13 cellular contexts compared by ENCODE assay signal in the genomic region with DNA sequence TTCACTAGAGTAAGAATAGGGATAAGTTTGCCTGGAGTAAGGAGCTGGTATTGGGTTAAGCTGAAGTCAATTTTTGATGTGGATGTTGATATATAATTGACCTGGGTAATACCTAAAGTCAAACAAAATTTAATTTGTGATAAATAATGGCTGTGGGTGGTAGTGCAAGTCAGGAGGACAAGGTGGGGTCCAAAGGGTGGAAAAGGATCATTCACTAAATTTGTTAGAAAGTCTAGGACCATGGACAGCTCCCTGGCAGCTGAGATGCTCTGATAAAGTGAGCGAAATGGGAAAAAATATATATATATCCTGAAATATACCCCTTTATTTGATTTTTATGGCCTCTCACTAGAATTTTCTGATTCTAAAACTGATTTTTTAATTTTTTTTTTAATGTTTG.
A peak's percentile ranks its signal among the peaks of the same experiment; 100 is the strongest.
DNase-seq lines count a peak whose midpoint lies in the region; ATAC-seq and TF ChIP-seq lines count a peak whose summit lies in the region.
"Had no signal": no experiment of that assay in that cellular context is flagged by ENCODE, and none has a peak within 500 bp of the region (broad histone marks: within the 10 kb centered on the region; RNA-seq: fewer than 3 reads in every experiment).

No MANE protein-coding gene starts in this region.

- no peak for TF ChIP-seq CTCF in NB4 (IDR thresholded peaks at IDR 0.05; ENCODE audit: low read depth, low read length)
- no peak for TF ChIP-seq CTCF in choroid plexus epithelial cell (conservative IDR thresholded peaks at IDR 0.05; ENCODE audit: low read depth, low read length)
- TF ChIP-seq CTCF in lower lobe of right lung (IDR thresholded peaks at IDR 0.05): no peak
- no peak for TF ChIP-seq CTCF in omental fat pad (IDR thresholded peaks at IDR 0.05)

- DNase-seq in H7 (peak; percentile 1), NB4 (ENCODE audit: low read depth) (peak; percentile 18), choroid plexus epithelial cell (ENCODE audit: low read depth) (peak; percentile 49), mucosa of gallbladder (ENCODE audit: low spot score) (peak; percentile 11), lower lobe of right lung (no peak), omental fat pad (ENCODE audit: low spot score) (no peak)
- no peak for DNase-seq in activated effector memory CD4-positive, alpha-beta T cell treated with Interleukin-2 at 50 U/mL for 16 hours
- DNase-seq: activated CD8-positive, alpha-beta memory T cell treated with anti-CD3 and anti-CD28 coated beads, Interleukin-2, amount 10 ng/mL, durations not matched to agents 7 days and 5 days; amygdala; Calu3; NCI-H1417 treated with DMSO at 0.1 percent for 48 hours had no signal

- H3K9me3 ChIP-seq in lower lobe of right lung: no peaks in the 10 kb centered on the region
- H3K9me3 ChIP-seq: right atrium auricular region, suprapubic skin had no signal

- TF ChIP-seq POLR2A in NB4 (IDR thresholded peaks at IDR 0.05; ENCODE audit: extremely low read depth, insufficient read length): no peak

- no peak overlapping the region for H3K27ac ChIP-seq in lower lobe of right lung
- H3K27ac ChIP-seq: right atrium auricular region, suprapubic skin had no signal

- no peak for ATAC-seq in lower lobe of right lung
- ATAC-seq in omental fat pad (ENCODE audit: low FRiP score): no peak
- ATAC-seq: activated CD8-positive, alpha-beta memory T cell treated with anti-CD3 and anti-CD28 coated beads, Interleukin-2, amount 10 ng/mL, durations not matched to agents 7 days and 5 days had no signal

- no peak overlapping the region for H3K4me3 ChIP-seq in H7 (ENCODE audit: insufficient read depth, low read depth, low read length)
- no peak overlapping the region for H3K4me3 ChIP-seq in NB4 (ENCODE audit: low read depth, low read length)
- H3K4me3 ChIP-seq in choroid plexus epithelial cell (ENCODE audit: low read depth, low read length): no peak overlapping the region
- H3K4me3 ChIP-seq in lower lobe of right lung: no peak overlapping the region
- H3K4me3 ChIP-seq: right atrium auricular region, suprapubic skin had no signal

- H3K4me1 ChIP-seq in lower lobe of right lung: no peaks in the 10 kb centered on the region
- H3K4me1 ChIP-seq: right atrium auricular region, suprapubic skin had no signal

- intact Hi-C loops in lower lobe of right lung (cut with DNase I): no loop called here

- H3K36me3 ChIP-seq in H7 (replicated peaks; ENCODE audit: control insufficient read depth, insufficient read depth, low read length): no peaks in the 10 kb centered on the region
- no peaks in the 10 kb centered on the region for H3K36me3 ChIP-seq in lower lobe of right lung
- H3K36me3 ChIP-seq: right atrium auricular region, suprapubic skin had no signal

- H3K27me3 ChIP-seq in H7 (ENCODE audit: control insufficient read depth, insufficient read depth, low read length): no peaks in the 10 kb centered on the region
- H3K27me3 ChIP-seq in lower lobe of right lung (ENCODE audit: low read depth): no peaks in the 10 kb centered on the region
- H3K27me3 ChIP-seq: right atrium auricular region, suprapubic skin had no signal

Comparison
In these comparisons a context has a peak if more than half of its experiments do, and no peak if none do; other contexts are left out.
1. DNase-seq: peak in H7 (single experiment), NB4 (single experiment), choroid plexus epithelial cell (single experiment) and mucosa of gallbladder (single experiment); none in lower lobe of right lung (single experiment), omental fat pad (single experiment) and activated effector memory CD4-positive, alpha-beta T cell treated with Interleukin-2 at 50 U/mL for 16 hours (single experiment).